Comparison of ENCODE assay signal across 29 cellular contexts in the genomic region with DNA sequence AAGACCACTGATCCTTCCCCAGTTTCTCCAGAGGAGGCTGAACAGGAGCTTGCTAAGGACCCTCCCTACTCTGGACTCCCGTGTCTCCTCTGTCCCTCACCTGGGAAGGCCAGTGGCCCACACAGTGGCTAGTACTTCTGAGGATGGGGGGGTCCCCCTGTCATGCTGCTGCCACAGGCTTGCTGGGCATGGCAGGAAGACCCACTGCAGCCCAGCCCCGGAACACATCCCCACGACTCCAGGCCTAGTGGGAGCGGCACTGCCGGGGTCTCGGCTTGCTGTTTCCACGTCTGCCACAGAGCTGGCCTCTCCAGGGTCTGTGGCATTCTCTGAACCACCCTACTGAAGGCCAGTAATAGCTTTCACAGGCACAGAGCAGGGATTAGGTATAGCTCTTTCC. TPM values are rescaled to one million over a fixed set of nuclear protein-coding genes. Genes with fewer than 3 reads are reported as not detected.
A peak's percentile ranks its signal among the peaks of the same experiment; 100 is the strongest.
DNase-seq lines count a peak whose midpoint lies in the region; ATAC-seq, FAIRE-seq and TF ChIP-seq lines count a peak whose summit lies in the region.
"Had no signal": no experiment of that assay in that cellular context is flagged by ENCODE, and none has a peak within 500 bp of the region (broad histone marks: within the 10 kb centered on the region; RNA-seq: fewer than 3 reads in every experiment).

No MANE protein-coding gene starts in this region.

- TF ChIP-seq CTCF in CD14-positive monocyte (IDR thresholded peaks at IDR 0.05) (no peak), kidney (IDR thresholded peaks at IDR 0.05; ENCODE audit: borderline replicate concordance, extremely low read depth, insufficient read depth) (no peak)

- ATAC-seq in aorta (ENCODE audit: low FRiP score), result peak; percentile 26
- no peak for ATAC-seq in activated T-helper 17 cell treated with anti-CD3 and anti-CD28 coated beads, Interleukin-2, amount 50 U/mL, for 72 hours (replicated peaks)
- ATAC-seq in HG02610 (IDR thresholded peaks at IDR 0.05; ENCODE audit: unreplicated experiment), result no peak
- ATAC-seq: GM12878 had no signal

- H3K36me3 ChIP-seq in Karpas-422 (ENCODE audit: insufficient read depth, low read length) (peaks cover 2% of the 10 kb centered on the region; the same call in 1 of the 2 replicates), kidney (ENCODE audit: control insufficient read depth in 1 of 2, insufficient read depth in 2 of 2, low read length in 2 of 2) (no peaks in the 10 kb centered on the region), aorta (ENCODE audit: control insufficient read depth in 1 of 2, insufficient read depth in 2 of 2, low read length in 1 of 2) (no peaks in the 10 kb centered on the region)
- H3K36me3 ChIP-seq: BE2C, BLaER1 had no signal

- intact Hi-C loops in CD14-positive monocyte (cut with micrococcal nuclease) (loop anchor here (10.0 kb wide), 1 partner anchor 45 kb away; no protein-coding TSS in a partner anchor), kidney (cut with DNase I) (no loop called here), aorta (cut with DNase I) (no loop called here)

- no peak for FAIRE-seq in kidney (lab: Jason Lieb, UNC)
- FAIRE-seq: A204.1, GM12878, GM12892, GM18507 had no signal

- H4K20me1 ChIP-seq in Karpas-422 (ENCODE audit: insufficient read depth, low read depth, low read length), result no peaks in the 10 kb centered on the region
- H4K20me1 ChIP-seq: BLaER1 had no signal

- peaks cover 0 to 6% (median 0%) of the 10 kb centered on the region in 7 donors for H3K9me3 Mint-ChIP-seq in CD14-positive monocyte
- no peaks in the 10 kb centered on the region for H3K9me3 Mint-ChIP-seq in activated T-helper 17 cell treated with anti-CD3 and anti-CD28 coated beads, Interleukin-2, amount 50 U/mL, for 72 hours
- H3K9me3 Mint-ChIP-seq: CD8-positive, alpha-beta memory T cell had no signal

- H3K27me3 ChIP-seq in Karpas-422 (ENCODE audit: low read length) (no peaks in the 10 kb centered on the region), aorta (ENCODE audit: control insufficient read depth in 1 of 2, insufficient read depth in 2 of 2, low read length in 1 of 2) (no peaks in the 10 kb centered on the region)
- H3K27me3 ChIP-seq: BE2C, BLaER1 had no signal

- peaks cover 7 to 14% (median 10%) of the 10 kb centered on the region in 3 donors for H3K27me3 Mint-ChIP-seq in CD14-positive monocyte (ENCODE audit: low read depth in 3 of 3)
- H3K27me3 Mint-ChIP-seq in activated T-helper 17 cell treated with anti-CD3 and anti-CD28 coated beads, Interleukin-2, amount 50 U/mL, for 72 hours, result no peaks in the 10 kb centered on the region
- H3K27me3 Mint-ChIP-seq: CD4-positive, alpha-beta memory T cell; CD4-positive, CD25-positive, alpha-beta regulatory T cell; CD8-positive, alpha-beta memory T cell had no signal

- H3K4me3 Mint-ChIP-seq in CD14-positive monocyte, result no peak overlapping the region
- no peak overlapping the region for H3K4me3 Mint-ChIP-seq in activated T-helper 17 cell treated with anti-CD3 and anti-CD28 coated beads, Interleukin-2, amount 50 U/mL, for 72 hours
- H3K4me3 Mint-ChIP-seq: CD4-positive, alpha-beta memory T cell; CD4-positive, CD25-positive, alpha-beta regulatory T cell; CD8-positive, alpha-beta memory T cell had no signal

- H3K9ac ChIP-seq in Karpas-422 (ENCODE audit: low read length) (no peak overlapping the region), kidney (ENCODE audit: low read length in 2 of 2) (no peak overlapping the region)
- H3K9ac ChIP-seq: BLaER1 had no signal

- DNase-seq in CD14-positive monocyte (ENCODE audit: low spot score) (peak; percentile 32), Karpas-422 (no peak), kidney (peak; percentile 42), aorta (peak; percentile 24 to 36), C1 segment of cervical spinal cord (lab: John Stamatoyannopoulos, UW) (no peak)
- DNase-seq: 8988T; ACHN; BE2C; CD4-positive, alpha-beta memory T cell; CD4-positive, CD25-positive, alpha-beta regulatory T cell; CD8-positive, alpha-beta memory T cell; COR-L47; DMS 273 treated with DMSO at 0.1 percent for 48 hours; DMS153; DMS53; DMS79; DND-41; EL; GDM1 had no signal

- H3K36me3 Mint-ChIP-seq in CD14-positive monocyte, result peaks cover 5 to 17% of the 10 kb centered on the region in 2 donors
- H3K36me3 Mint-ChIP-seq in activated T-helper 17 cell treated with anti-CD3 and anti-CD28 coated beads, Interleukin-2, amount 50 U/mL, for 72 hours (ENCODE audit: low read depth), result no peaks in the 10 kb centered on the region
- H3K36me3 Mint-ChIP-seq: CD4-positive, alpha-beta memory T cell; CD4-positive, CD25-positive, alpha-beta regulatory T cell; CD8-positive, alpha-beta memory T cell had no signal

- H3K9me3 ChIP-seq in Karpas-422 (ENCODE audit: low read length) (no peaks in the 10 kb centered on the region), kidney (ENCODE audit: control insufficient read depth in 1 of 2, low read length in 2 of 2) (no peaks in the 10 kb centered on the region), aorta (ENCODE audit: control insufficient read depth, low read length) (no peaks in the 10 kb centered on the region)
- H3K9me3 ChIP-seq: BE2C, BLaER1 had no signal

- peaks cover 49% of the 10 kb centered on the region for H3K4me1 ChIP-seq in Karpas-422 (ENCODE audit: low read length)
- H3K4me1 ChIP-seq in kidney (ENCODE audit: control insufficient read depth in 1 of 2, insufficient read depth in 1 of 2, low read depth in 1 of 2, low read length in 2 of 2), result no peaks in the 10 kb centered on the region
- no peaks in the 10 kb centered on the region for H3K4me1 ChIP-seq in aorta (ENCODE audit: control insufficient read depth in 1 of 2, insufficient read depth in 2 of 2, low read length in 2 of 2)
- H3K4me1 ChIP-seq: BE2C had no signal

- peaks cover 39% of the 10 kb centered on the region for H3K4me1 Mint-ChIP-seq in CD14-positive monocyte
- no peaks in the 10 kb centered on the region for H3K4me1 Mint-ChIP-seq in activated T-helper 17 cell treated with anti-CD3 and anti-CD28 coated beads, Interleukin-2, amount 50 U/mL, for 72 hours
- H3K4me1 Mint-ChIP-seq: CD4-positive, alpha-beta memory T cell; CD8-positive, alpha-beta memory T cell had no signal

- H3K9me2 ChIP-seq in Karpas-422 (replicated peaks; ENCODE audit: insufficient read depth, low read length), result no peaks in the 10 kb centered on the region

- no peaks in the 10 kb centered on the region for H3K79me2 ChIP-seq in Karpas-422 (ENCODE audit: low read length)

- H2AFZ ChIP-seq in Karpas-422 (ENCODE audit: low read length), result no peak overlapping the region

- 0 out of 2 replicates have a peak overlapping the region, but pooled peaks have one; percentile 10 for H3K27ac ChIP-seq in Karpas-422 (ENCODE audit: low read length)
- no peak overlapping the region for H3K27ac ChIP-seq in kidney (ENCODE audit: low read depth in 2 of 2, low read length in 2 of 2)
- H3K27ac ChIP-seq in aorta (ENCODE audit: low read depth in 1 of 2, low read length in 2 of 2), result no peak overlapping the region
- H3K27ac ChIP-seq: BLaER1, C4-2B had no signal

- H3K4me2 ChIP-seq in Karpas-422 (ENCODE audit: low read depth, low read length, poor library complexity, severe bottlenecking), result no peak overlapping the region
- H3K4me2 ChIP-seq: BLaER1 had no signal

- no peak overlapping the region for H3K4me3 ChIP-seq in Karpas-422 (ENCODE audit: low read length)
- H3K4me3 ChIP-seq in kidney (ENCODE audit: low read length in 2 of 2), result no peak overlapping the region
- no peak overlapping the region for H3K4me3 ChIP-seq in aorta (ENCODE audit: low read length in 2 of 2)
- H3K4me3 ChIP-seq: BLaER1, GM12878 had no signal

- H3K27ac Mint-ChIP-seq in CD14-positive monocyte, result peak overlapping the region in 1 of 7 donors; percentile 3
- no peak overlapping the region for H3K27ac Mint-ChIP-seq in activated T-helper 17 cell treated with anti-CD3 and anti-CD28 coated beads, Interleukin-2, amount 50 U/mL, for 72 hours
- H3K27ac Mint-ChIP-seq: CD4-positive, CD25-positive, alpha-beta regulatory T cell had no signal

- 93 to 97% methylated on average over 7 of the region's 7 CpGs for WGBS in aorta, 2 donors

RNA-seq across cellular contexts. Expression of a gene that starts 25.9 kb away (rescaled TPM):
- polyA plus RNA-seq in CD14-positive monocyte (not detected), kidney (ENCODE audit: insufficient read depth, low read depth, low replicate concordance) (not detected), aorta (under 1 TPM in 1 of 2 donors, not detected in 1; under 0.01 TPM)
- not detected in 2 replicates for total RNA-seq in Karpas-422 (2014; rRNA removed; shearing (Covaris generic); ENCODE audit: low replicate concordance)
- total RNA-seq in kidney (0.09 TPM), aorta (under 1 TPM; 0.03 to 0.06 TPM)
- not detected for total RNA-seq in activated T-helper 17 cell treated with anti-CD3 and anti-CD28 coated beads, Interleukin-2, amount 50 U/mL, for 72 hours
- total RNA-seq: CD4-positive, alpha-beta memory T cell; CD4-positive, CD25-positive, alpha-beta regulatory T cell; CD8-positive, alpha-beta memory T cell; Daoy; G401; GM12878 had no signal
- polyA plus RNA-seq: CD4-positive, alpha-beta memory T cell; CD4-positive, CD25-positive, alpha-beta regulatory T cell; CD8-positive, alpha-beta memory T cell had no signal

Comparison
In these comparisons a context has a peak if more than half of its experiments do, and no peak if none do; other contexts are left out.
1. DNase-seq: peak in CD14-positive monocyte (single experiment), kidney (single experiment) and aorta (2 of 2); none in Karpas-422 (single experiment) and C1 segment of cervical spinal cord (0 of 14).
2. intact Hi-C loops: an anchor here in CD14-positive monocyte (10.0 kb wide); none called in kidney and aorta.